19 cellular contexts compared by ENCODE assay signal in the genomic region with DNA sequence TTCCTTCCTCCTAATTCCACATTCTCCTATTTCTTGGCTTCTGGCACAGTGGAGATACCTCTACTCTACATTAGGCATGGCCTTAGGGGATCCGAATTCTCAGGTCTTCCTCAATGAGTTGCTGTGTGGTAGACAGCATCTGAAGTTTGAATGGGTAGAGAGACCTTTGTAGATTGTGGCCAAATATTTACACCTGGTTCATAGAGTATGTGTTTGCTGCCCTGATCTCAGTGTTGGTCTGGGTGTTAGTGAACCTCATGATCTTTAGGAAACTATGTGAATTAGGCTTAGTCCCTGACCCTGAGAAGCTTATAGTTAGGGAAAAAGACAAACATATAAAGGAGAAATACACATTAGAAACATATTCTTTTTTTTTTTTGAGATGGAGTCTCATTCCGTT.
A peak's percentile ranks its signal among the peaks of the same experiment; 100 is the strongest.
DNase-seq lines count a peak whose midpoint lies in the region; ATAC-seq and TF ChIP-seq lines count a peak whose summit lies in the region.
"Had no signal": no experiment of that assay in that cellular context is flagged by ENCODE, and none has a peak within 500 bp of the region (broad histone marks: within the 10 kb centered on the region; RNA-seq: fewer than 3 reads in every experiment).

No MANE protein-coding gene starts in this region.

- intact Hi-C loops in A673 (cut with micrococcal nuclease; ENCODE audit: unreplicated experiment) = loop anchor here (10.0 kb wide), 1 partner anchor 485 kb away; the partner anchor contains the start of gene BCL6
- intact Hi-C loops in PC-3 (cut with micrococcal nuclease) = loop anchor here (1.0 to 10.0 kb wide), 5 partner anchors 34 to 490 kb away; partner anchors contain the start of gene BCL6
- intact Hi-C loops in stomach (cut with DNase I; ENCODE audit: low total_unique reads) = no loop called here

- H3K9me2 ChIP-seq in PC-3 (replicated peaks; ENCODE audit: low read length) = no peaks in the 10 kb centered on the region

- 73 to 88% (median 81%) methylated on average over 2 of the region's 2 CpGs for WGBS in stomach, 5 donors

- no peak for TF ChIP-seq POLR2A in stomach (IDR thresholded peaks at IDR 0.05)

- no peaks in the 10 kb centered on the region for H3K27me3 Mint-ChIP-seq in memory B cell

- H3K27ac ChIP-seq in A673 (ENCODE audit: low read depth, low read length, poor library complexity, severe bottlenecking) (peak overlapping the region; percentile 56), PC-3 (ENCODE audit: low read length) (peak overlapping the region; percentile 83), stomach (peak overlapping the region; percentile 70 to 92 (median 78))
- H3K27ac ChIP-seq: A549 had no signal

- POLR2A ChIA-PET in A673 (lab: Charles Lee; ENCODE audit: low non-redundant PET) (no interaction called here), PC-3 (lab: Charles Lee; ENCODE audit: unreplicated experiment) (interaction anchor here (0.6 kb wide), 2 partner anchors 484 to 724 kb away, joined by 4 read pairs; no protein-coding TSS in a partner anchor)

- H3K36me3 ChIP-seq in A673 (ENCODE audit: insufficient read depth, low read length, poor library complexity, severe bottlenecking) (no peaks in the 10 kb centered on the region), PC-3 (ENCODE audit: low read depth, low read length) (no peaks in the 10 kb centered on the region), stomach (peaks cover 0 to 25% (median 4%) of the 10 kb centered on the region in 4 donors)
- H3K36me3 ChIP-seq: Peyer's patch had no signal

- H3K4me3 ChIP-seq in A673 (ENCODE audit: low read depth, low read length, poor library complexity, severe bottlenecking) (no peak overlapping the region), PC-3 (ENCODE audit: low read length) (no peak overlapping the region), stomach (no peak overlapping the region)
- H3K4me3 ChIP-seq: A549, Peyer's patch had no signal

- H3K4me3 Mint-ChIP-seq in memory B cell = no peak overlapping the region
- H3K4me3 Mint-ChIP-seq: CD14-positive monocyte had no signal

- peak; percentile 1; the same call in 1 of the 2 replicates for ATAC-seq in PC-3
- no peak for ATAC-seq in memory B cell (ENCODE audit: low read depth)
- ATAC-seq in omental fat pad (ENCODE audit: low FRiP score) = no peak
- ATAC-seq: A549 had no signal

- BruUV-seq in A673 (replicated peaks; lab: Mats Ljungman, UMichigan) = no TSS peak
- BruUV-seq in PC-3 (replicated peaks; lab: Mats Ljungman, UMichigan) = TSS peak; percentile 58

- no peak overlapping the region for H2AFZ ChIP-seq in PC-3 (ENCODE audit: low read length)

- H3F3A ChIP-seq in PC-3 (ENCODE audit: low read length, unreplicated experiment) = no peaks in the 10 kb centered on the region

- H3K9me3 ChIP-seq in A673 (ENCODE audit: low read depth, low read length, poor library complexity, severe bottlenecking) (no peaks in the 10 kb centered on the region), PC-3 (ENCODE audit: low read length) (no peaks in the 10 kb centered on the region), stomach (no peaks in the 10 kb centered on the region)
- H3K9me3 ChIP-seq: Peyer's patch had no signal

- H3K27me3 ChIP-seq in A673 (replicated peaks; ENCODE audit: insufficient read depth, low read depth, low read length, poor library complexity) (no peaks in the 10 kb centered on the region), PC-3 (ENCODE audit: low read length) (no peaks in the 10 kb centered on the region), stomach (no peaks in the 10 kb centered on the region)
- H3K27me3 ChIP-seq: Peyer's patch had no signal

- peaks cover 13% of the 10 kb centered on the region for H3K4me1 Mint-ChIP-seq in memory B cell
- H3K4me1 Mint-ChIP-seq: CD14-positive monocyte had no signal

- peaks cover 27% of the 10 kb centered on the region; the same call in 1 of the 2 replicates for H3K79me2 ChIP-seq in PC-3 (ENCODE audit: low read length)

- DNase-seq in A673 (ENCODE audit: low spot score) (no peak), PC-3 (no peak), memory B cell (ENCODE audit: low spot score in 2 of 2) (no peak), stomach (no peak), omental fat pad (ENCODE audit: low spot score) (no peak), NCI-H1694 treated with DMSO at 0.1 percent for 48 hours (lab: John Stamatoyannopoulos, UW) (no peak)
- no peak for DNase-seq in stimulated activated CD4-positive, alpha-beta T cell treated with anti-CD3 and anti-CD28 coated beads, Interleukin-12 subunit alpha, Interleukin-12 subunit beta, amount 100 ng/mL, for 4 hours
- DNase-seq: COR-L47, DMS153, EL, H7, NCI-H1048, NCI-H2171, NCI-H446 treated with DMSO at 0.1 percent for 48 hours, NCI-H774, Peyer's patch, SHP77 had no signal

- H3K4me2 ChIP-seq in PC-3 (ENCODE audit: low read length) = peak overlapping the region; percentile 75
- H3K4me2 ChIP-seq: A549 had no signal

- no peak for TF ChIP-seq EP300 in stomach (IDR thresholded peaks at IDR 0.05)

- no peaks in the 10 kb centered on the region for H3K9me3 Mint-ChIP-seq in memory B cell
- H3K9me3 Mint-ChIP-seq: CD14-positive monocyte had no signal

- TF ChIP-seq CTCF in A673 (conservative IDR thresholded peaks at IDR 0.05; ENCODE audit: low read depth, low read length) = no peak
- TF ChIP-seq CTCF in PC-3 (conservative IDR thresholded peaks at IDR 0.05; ENCODE audit: low read depth, low read length) = no peak
- no peak for TF ChIP-seq CTCF in stomach (IDR thresholded peaks at IDR 0.05)
- no peak for TF ChIP-seq CTCF in omental fat pad (IDR thresholded peaks at IDR 0.05)

- H3K36me3 Mint-ChIP-seq in memory B cell = peaks cover 29% of the 10 kb centered on the region

- H3K9ac ChIP-seq in PC-3 (ENCODE audit: low read length) = peak overlapping the region; percentile 14; the same call in 1 of the 2 replicates

- CTCF ChIA-PET in A673 (lab: Charles Lee) = no interaction called here
- CTCF ChIA-PET in PC-3 (lab: Charles Lee) = no interaction called here

- H3K4me1 ChIP-seq in A673 (ENCODE audit: insufficient read depth, low read length, poor library complexity, severe bottlenecking) = peaks cover 22% of the 10 kb centered on the region
- H3K4me1 ChIP-seq in PC-3 (ENCODE audit: insufficient read depth, low read length) = peaks cover 46% of the 10 kb centered on the region
- peaks cover 20 to 90% (median 63%) of the 10 kb centered on the region in 4 donors for H3K4me1 ChIP-seq in stomach

- H4K20me1 ChIP-seq in PC-3 (ENCODE audit: low read length) = peaks cover 3% of the 10 kb centered on the region; the same call in 1 of the 2 replicates

- peak overlapping the region; percentile 62 for H3K27ac Mint-ChIP-seq in memory B cell
